Comparison of ENCODE assay signal across 24 cellular contexts in genomic region chr6:158337332-158337731, GRCh38. TPM values are rescaled to one million over a fixed set of nuclear protein-coding genes. Genes with fewer than 3 reads are reported as not detected.
A peak's percentile ranks its signal among the peaks of the same experiment; 100 is the strongest.
DNase-seq lines count a peak whose midpoint lies in the region; ATAC-seq, FAIRE-seq and TF ChIP-seq lines count a peak whose summit lies in the region.
"Had no signal": no experiment of that assay in that cellular context is flagged by ENCODE, and none has a peak within 500 bp of the region (broad histone marks: within the 10 kb centered on the region; RNA-seq: fewer than 3 reads in every experiment).

No MANE protein-coding gene starts in this region.

- no peaks in the 10 kb centered on the region for H3K9me3 ChIP-seq in hepatocyte (ENCODE audit: low read depth)
- H3K9me3 ChIP-seq in pancreas = no peaks in the 10 kb centered on the region
- H3K9me3 ChIP-seq: SJCRH30 had no signal

- H3K4me3 Mint-ChIP-seq in T-cell = no peak overlapping the region
- H3K4me3 Mint-ChIP-seq: CD4-positive, alpha-beta memory T cell had no signal

- H3K27ac ChIP-seq in VCaP = peak overlapping the region; percentile 30
- H3K27ac ChIP-seq in hepatocyte = peak overlapping the region; percentile 38
- peak overlapping the region in 2 of 4 donors; percentile 1 to 6 for H3K27ac ChIP-seq in pancreas
- H3K27ac ChIP-seq: SJCRH30 had no signal

- ATAC-seq in pancreas (peak; percentile 46 to 86 (median 79)), GM21381 (IDR thresholded peaks at IDR 0.05; ENCODE audit: unreplicated experiment) (no peak), GM18498 (IDR thresholded peaks at IDR 0.05; ENCODE audit: unreplicated experiment) (no peak), T-cell (replicated peaks in 1 of 4) (no peak)
- ATAC-seq: GM12878, PC-3, Right ventricle myocardium inferior, SK-N-SH treated with all-trans-retinoic acid at 6 μM for 48 hours had no signal

- TF ChIP-seq CTCF in VCaP (conservative IDR thresholded peaks at IDR 0.05) (no peak), hepatocyte (IDR thresholded peaks at IDR 0.05; ENCODE audit: poor library complexity) (no peak), pancreas (IDR thresholded peaks at IDR 0.05) (no peak)

- peaks cover 0 to 6% (median 5%) of the 10 kb centered on the region in 3 donors for H3K9me3 Mint-ChIP-seq in T-cell

- POLR2A ChIA-PET in T-cell (lab: Charles Lee) = interaction anchor here in 1 of 2 donors (0.6 kb wide), 1 partner anchor 26 kb away, joined by 3 read pairs; no protein-coding TSS in a partner anchor

- intact Hi-C loops in pancreas (cut with DNase I) = no loop called here

- H3K4me1 Mint-ChIP-seq in T-cell = peaks cover 7 to 20% (median 18%) of the 10 kb centered on the region in 3 donors

- no peaks in the 10 kb centered on the region for H3K27me3 Mint-ChIP-seq in T-cell
- H3K27me3 Mint-ChIP-seq: CD4-positive, alpha-beta memory T cell had no signal

- H3K27ac Mint-ChIP-seq in T-cell = no peak overlapping the region
- H3K27ac Mint-ChIP-seq: CD4-positive, alpha-beta memory T cell had no signal

- CTCF ChIA-PET in T-cell (lab: Charles Lee) = no interaction called here

- 92% methylated on average over 2 of the region's 2 CpGs for WGBS in hepatocyte (ENCODE audit: low lambda C conversion rate, missing lambda C conversion rate)
- 16 to 20% methylated on average over 2 of the region's 2 CpGs for WGBS in pancreas, 2 donors

- H3K4me2 ChIP-seq in hepatocyte = no peak overlapping the region

- no peaks in the 10 kb centered on the region for H3K9me2 ChIP-seq in hepatocyte (replicated peaks; ENCODE audit: insufficient read depth)

- DNase-seq in hepatocyte (ENCODE audit: low spot score) (no peak), pancreas (peak in 1 of 6 donors; percentile 39), T-cell (no peak), NCI-H2029 treated with DMSO at 0.1 percent for 48 hours (lab: John Stamatoyannopoulos, UW) (no peak)
- DNase-seq: CD4-positive, alpha-beta memory T cell; COR-L47; GDM1; Karpas-422; NCI-H1092 treated with DMSO at 0.1 percent for 48 hours; NCI-H1436 treated with DMSO at 0.1 percent for 48 hours; NCI-H187 treated with DMSO at 0.1 percent for 48 hours; NCI-H2107; NCI-H446; NCI-H524 treated with DMSO at 0.1 percent for 48 hours; NCI-H774; PC-3; SJCRH30 had no signal

- H3K36me3 ChIP-seq in hepatocyte (replicated peaks; ENCODE audit: insufficient read depth, low read depth) (no peaks in the 10 kb centered on the region), pancreas (no peaks in the 10 kb centered on the region)

- H2AFZ ChIP-seq in hepatocyte = no peak overlapping the region

- H4K20me1 ChIP-seq in hepatocyte (ENCODE audit: insufficient read depth, poor library complexity, severe bottlenecking) = no peaks in the 10 kb centered on the region

- peaks cover 7% of the 10 kb centered on the region for H3K4me1 ChIP-seq in hepatocyte (ENCODE audit: insufficient read depth)
- H3K4me1 ChIP-seq in pancreas = peaks cover 0 to 12% (median 11%) of the 10 kb centered on the region in 3 donors
- H3K4me1 ChIP-seq: SJCRH30 had no signal

- H3K79me2 ChIP-seq in hepatocyte = peaks cover 69% of the 10 kb centered on the region

- H3K36me3 Mint-ChIP-seq in T-cell = peaks cover 57% of the 10 kb centered on the region

- H3K4me3 ChIP-seq in hepatocyte = no peak overlapping the region
- H3K4me3 ChIP-seq in pancreas = no peak overlapping the region
- H3K4me3 ChIP-seq: GM12878, SJCRH30 had no signal

- H3K27me3 ChIP-seq in hepatocyte = no peaks in the 10 kb centered on the region
- H3K27me3 ChIP-seq in pancreas = no peaks in the 10 kb centered on the region
- H3K27me3 ChIP-seq: SJCRH30 had no signal

- FAIRE-seq in pancreas (lab: Jason Lieb, UNC) = no peak
- FAIRE-seq: GM12878, H54 had no signal

RNA-seq across cellular contexts. Expression of gene TULP4, which starts 25.1 kb away (rescaled TPM):
- 129 and 132 TPM in 2 replicates for total RNA-seq in hepatocyte
- polyA plus RNA-seq in hepatocyte = 30.1 and 32.8 TPM in 2 replicates
- total RNA-seq in pancreas = 10 to 100 TPM; 46.0 to 88.8 (median 58.4) TPM
- 1 to 10 TPM; 3.1 to 8.1 TPM for polyA plus RNA-seq in pancreas
- 10 to 100 TPM; 62.9 to 85.1 (median 76.1) TPM for total RNA-seq in T-cell

Comparison
In these comparisons a context has a peak if more than half of its experiments do, and no peak if none do; other contexts are left out.
1. ATAC-seq: peak in pancreas (4 of 4); none in GM21381 (single experiment), GM18498 (single experiment) and T-cell (0 of 4).